In the genomic region with DNA sequence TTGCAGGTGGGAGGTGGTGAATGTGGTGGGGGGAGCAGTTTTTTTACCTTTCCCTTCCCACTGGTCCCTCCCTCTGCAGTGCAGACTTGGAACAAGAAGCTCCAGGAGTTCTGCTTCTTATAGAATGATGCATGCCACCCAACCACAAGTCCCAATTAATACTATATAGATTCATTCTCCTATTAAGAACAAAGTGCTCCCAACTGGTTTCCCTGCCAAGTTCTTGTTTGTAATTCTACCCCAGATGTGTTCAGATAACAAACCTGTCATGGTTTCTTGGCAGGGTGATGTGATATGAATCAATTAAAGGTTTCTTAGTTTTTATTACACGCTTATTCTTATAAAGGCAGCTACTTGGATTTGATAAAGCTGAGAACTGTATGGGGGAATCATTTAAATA, we compare ENCODE assay signal across 20 cellular contexts. TPM values are rescaled to one million over a fixed set of nuclear protein-coding genes. Genes with fewer than 3 reads are reported as not detected.
DNase-seq lines count a peak whose midpoint lies in the region; ATAC-seq and TF ChIP-seq lines count a peak whose summit lies in the region.
"Had no signal": no experiment of that assay in that cellular context is flagged by ENCODE, and none has a peak within 500 bp of the region (broad histone marks: within the 10 kb centered on the region; RNA-seq: fewer than 3 reads in every experiment).

No MANE protein-coding gene starts in this region.

- no peak overlapping the region for H3K27ac ChIP-seq in CD8-positive, alpha-beta T cell (ENCODE audit: low read depth, low read length)
- H3K27ac ChIP-seq: 22Rv1, C4-2B, PC-9, RWPE1 had no signal

- peak overlapping the region; percentile 49 for H3K27ac Mint-ChIP-seq in CD8-positive, alpha-beta T cell
- H3K27ac Mint-ChIP-seq in T-helper 17 cell = peak overlapping the region; percentile 27

- intact Hi-C loops in CD8-positive, alpha-beta T cell (cut with DNase I, micrococcal nuclease) = no loop called here

- H3K9me3 ChIP-seq in CD8-positive, alpha-beta T cell (ENCODE audit: low read length) = no peaks in the 10 kb centered on the region
- H3K9me3 ChIP-seq in T-helper 17 cell (ENCODE audit: control insufficient read depth, low read length, poor library complexity, severe bottlenecking) = no peaks in the 10 kb centered on the region

- ATAC-seq in CD8-positive, alpha-beta T cell = no peak
- no peak for ATAC-seq in T-helper 17 cell
- no peak for ATAC-seq in HG02571 (IDR thresholded peaks at IDR 0.05; ENCODE audit: unreplicated experiment)
- ATAC-seq: SK-N-SH treated with all-trans-retinoic acid at 6 μM for 48 hours had no signal

- no peak for TF ChIP-seq CTCF in CD8-positive, alpha-beta T cell (IDR thresholded peaks at IDR 0.05)

- H3K4me1 ChIP-seq in CD8-positive, alpha-beta T cell (ENCODE audit: insufficient read depth, low read length) = no peaks in the 10 kb centered on the region

- peaks cover 90% of the 10 kb centered on the region for H3K36me3 Mint-ChIP-seq in CD8-positive, alpha-beta T cell
- H3K36me3 Mint-ChIP-seq in T-helper 17 cell (ENCODE audit: low read depth) = peaks cover 17% of the 10 kb centered on the region

- peak; percentile 52 for DNase-seq in DMS 273 (lab: John Stamatoyannopoulos, UW; ENCODE audit: unreplicated experiment)
- no peak for DNase-seq in DMS 273 treated with DMSO at 0.1 percent for 48 hours (lab: John Stamatoyannopoulos, UW)
- DNase-seq in CD8-positive, alpha-beta T cell = no peak
- peak; percentile 89 for DNase-seq in NCI-H1105 treated with DMSO at 0.1 percent for 48 hours (lab: John Stamatoyannopoulos, UW)
- DNase-seq in T-helper 17 cell = no peak
- no peak for DNase-seq in cerebellum (ENCODE audit: low spot score)
- DNase-seq in stimulated activated CD4-positive, alpha-beta T cell treated with anti-CD3 and anti-CD28 coated beads, Interleukin-15, amount 100 ng/mL, for 24 hours = no peak
- DNase-seq: AML-193, GDM1, H7, NCI-H1694 treated with DMSO at 0.1 percent for 48 hours, NCI-H748 treated with DMSO at 0.1 percent for 48 hours, PC-9, SIG-M5 had no signal

- peaks cover 5% of the 10 kb centered on the region for H3K9me3 Mint-ChIP-seq in CD8-positive, alpha-beta T cell

- peaks cover 50% of the 10 kb centered on the region for H3K4me1 Mint-ChIP-seq in CD8-positive, alpha-beta T cell (ENCODE audit: low read depth)
- peaks cover 20% of the 10 kb centered on the region for H3K4me1 Mint-ChIP-seq in T-helper 17 cell

- POLR2A ChIA-PET in CD8-positive, alpha-beta T cell (lab: Charles Lee) = interaction anchor here (0.6 kb wide), 1 partner anchor 27 kb away, joined by 3 read pairs; no protein-coding TSS in a partner anchor

- CTCF ChIA-PET in CD8-positive, alpha-beta T cell (lab: Charles Lee) = no interaction called here

- H3K4me3 ChIP-seq in CD8-positive, alpha-beta T cell (ENCODE audit: low read depth, low read length) = no peak overlapping the region
- H3K4me3 ChIP-seq: PC-9 had no signal

- peaks cover 12% of the 10 kb centered on the region for H3K36me3 ChIP-seq in CD8-positive, alpha-beta T cell (ENCODE audit: insufficient read depth, low read length)

- no peaks in the 10 kb centered on the region for H3K27me3 Mint-ChIP-seq in CD8-positive, alpha-beta T cell (ENCODE audit: low read depth)
- no peaks in the 10 kb centered on the region for H3K27me3 Mint-ChIP-seq in T-helper 17 cell
- H3K27me3 Mint-ChIP-seq: IgD-negative memory B cell had no signal

- no peak overlapping the region for H3K4me3 Mint-ChIP-seq in CD8-positive, alpha-beta T cell
- H3K4me3 Mint-ChIP-seq in T-helper 17 cell = no peak overlapping the region
- H3K4me3 Mint-ChIP-seq: IgD-negative memory B cell had no signal

- H3K27me3 ChIP-seq in CD8-positive, alpha-beta T cell (ENCODE audit: insufficient read depth, low read length) = no peaks in the 10 kb centered on the region

RNA-seq across cellular contexts. Expression of a gene that starts 23.9 kb away (rescaled TPM):
- total RNA-seq in CD8-positive, alpha-beta T cell = 10 to 100 TPM; 16.2 to 24.9 TPM
- total RNA-seq in T-helper 17 cell = 10 to 100 TPM; 22.1 to 33.1 TPM
- total RNA-seq in cerebellum = 36.0 TPM

Comparison
In these comparisons a context has a peak if more than half of its experiments do, and no peak if none do; other contexts are left out.
1. DNase-seq: peak in DMS 273 (single experiment) and NCI-H1105 treated with DMSO at 0.1 percent for 48 hours (single experiment); none in DMS 273 treated with DMSO at 0.1 percent for 48 hours (single experiment), CD8-positive, alpha-beta T cell (0 of 7), T-helper 17 cell (0 of 3), cerebellum (single experiment) and stimulated activated CD4-positive, alpha-beta T cell treated with anti-CD3 and anti-CD28 coated beads, Interleukin-15, amount 100 ng/mL, for 24 hours (single experiment).